Comparison of ENCODE assay signal across 8 cellular contexts in the genomic region with DNA sequence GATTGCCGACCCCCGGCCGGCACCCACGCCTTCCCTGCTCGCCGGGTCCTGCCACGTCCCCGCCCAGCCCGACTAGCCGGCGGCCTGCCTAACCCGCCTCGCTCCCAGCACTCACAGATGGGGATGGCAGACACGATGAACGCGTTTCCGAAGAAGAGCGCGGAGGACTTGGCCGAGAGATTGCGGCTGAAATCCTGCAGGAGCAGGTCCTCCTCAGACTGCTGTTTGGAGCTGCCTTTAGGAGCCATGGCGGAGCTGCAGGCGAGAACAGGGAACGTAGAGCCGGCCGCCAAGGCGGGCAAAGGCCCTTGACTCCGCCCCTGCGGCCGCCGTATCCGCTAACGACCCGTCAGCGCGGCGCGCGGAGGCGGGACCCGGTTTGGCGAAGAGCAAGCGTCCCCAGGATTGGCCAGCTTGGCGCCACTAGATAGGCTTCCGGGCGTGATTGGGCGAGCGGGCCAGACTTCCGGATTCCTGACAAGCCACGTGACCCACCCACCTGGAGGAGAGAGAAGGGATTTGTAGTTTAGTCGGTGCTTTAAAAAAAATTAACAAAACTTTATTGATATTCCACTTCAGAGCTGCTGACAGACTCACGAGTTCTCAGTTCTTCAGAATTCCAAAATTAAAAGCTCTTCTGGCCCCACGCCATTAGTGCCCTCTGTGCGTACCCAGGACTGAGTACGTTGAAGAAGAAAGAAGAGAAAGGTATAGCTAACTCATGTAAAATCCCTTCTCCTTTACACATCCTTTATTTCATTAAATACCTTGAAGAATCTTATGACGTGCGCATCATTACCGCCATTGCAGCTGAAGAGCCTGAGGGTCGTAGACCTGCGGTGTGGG. TPM values are rescaled to one million over a fixed set of nuclear protein-coding genes. Genes with fewer than 3 reads are reported as not detected.
DNase-seq lines count a peak whose midpoint lies in the region; ATAC-seq and TF ChIP-seq lines count a peak whose summit lies in the region.

A gene (minus strand): TSS at position 276 of the 846 bp plus-strand sequence. CDS start 28 bp downstream, at position 248.

- no peaks in the 10 kb centered on the region for H3K79me1 ChIP-seq in H9 (ENCODE audit: insufficient read depth, low read depth, low read length, poor library complexity, severe bottlenecking)

- H3K9me3 Mint-ChIP-seq in H9: no peaks in the 10 kb centered on the region
- H3K9me3 Mint-ChIP-seq in natural killer cell treated with Interleukin-12 subunit alpha and Interleukin-12 subunit beta and Interleukin-15 and Interleukin-18, amount 100 ng/mL, for 72 hours: no peaks in the 10 kb centered on the region

- peak within 1 kb of the TSS; percentile 96 to 98 for H3K4me3 Mint-ChIP-seq in H9
- H3K4me3 Mint-ChIP-seq in natural killer cell treated with Interleukin-12 subunit alpha and Interleukin-12 subunit beta and Interleukin-15 and Interleukin-18, amount 100 ng/mL, for 72 hours: peak within 1 kb of the TSS; percentile 81

- no peak within 1 kb of the TSS for H2BK20ac ChIP-seq in H9 (ENCODE audit: low read depth, low read length, poor library complexity, severe bottlenecking)

- peak within 1 kb of the TSS; percentile 94 for H3K4me3 ChIP-seq in MG63
- H3K4me3 ChIP-seq in fibroblast of pulmonary artery (replicated peaks; ENCODE audit: low read depth, low read length): peak within 1 kb of the TSS; percentile 81

- H3K9me3 ChIP-seq in H9 (ENCODE audit: control insufficient read depth, low read depth, low read length) (no peaks in the 10 kb centered on the region), MG63 (no peaks in the 10 kb centered on the region)

- H2BK15ac ChIP-seq in H9 (ENCODE audit: low read depth, low read length): no peak within 1 kb of the TSS; the same call in 1 of the 2 replicates

- H2BK120ac ChIP-seq in H9 (ENCODE audit: low read depth, low read length, poor library complexity, severe bottlenecking): no peak within 1 kb of the TSS

- H4K5ac ChIP-seq in H9 (ENCODE audit: insufficient read length, low read depth, low read length): peak within 1 kb of the TSS; percentile 79

- H4K91ac ChIP-seq in H9 (ENCODE audit: insufficient read length, low read depth, low read length): no peak within 1 kb of the TSS

- H3K36me3 ChIP-seq in MG63: peaks cover 45% of the 10 kb centered on the region

- peak within 1 kb of the TSS; percentile 47 for H3K56ac ChIP-seq in H9 (ENCODE audit: insufficient read length, low read depth, low read length)

- H3K4me1 Mint-ChIP-seq in H9: peaks cover 22% of the 10 kb centered on the region in 2 experiments
- H3K4me1 Mint-ChIP-seq in natural killer cell treated with Interleukin-12 subunit alpha and Interleukin-12 subunit beta and Interleukin-15 and Interleukin-18, amount 100 ng/mL, for 72 hours (ENCODE audit: low read depth in 2 of 2): peaks cover 41 to 44% of the 10 kb centered on the region in 2 donors

- peaks cover 9% of the 10 kb centered on the region for H3K23me2 ChIP-seq in H9 (ENCODE audit: insufficient read length, low read depth, low read length, poor library complexity, severe bottlenecking)

- H3K4ac ChIP-seq in H9 (ENCODE audit: low read depth, low read length): no peak within 1 kb of the TSS

- H4K20me1 ChIP-seq in H9 (ENCODE audit: control insufficient read depth, insufficient read depth, insufficient read length): no peaks in the 10 kb centered on the region

- peak within 1 kb of the TSS; percentile 0 for H3K27ac ChIP-seq in H9 (ENCODE audit: insufficient read length, low read depth, low read length)

- H3K23ac ChIP-seq in H9 (ENCODE audit: insufficient read length, low read depth, low read length): no peak within 1 kb of the TSS

- no peaks in the 10 kb centered on the region for H3K27me3 Mint-ChIP-seq in H9 (ENCODE audit: low read depth)
- no peaks in the 10 kb centered on the region for H3K27me3 Mint-ChIP-seq in natural killer cell treated with Interleukin-12 subunit alpha and Interleukin-12 subunit beta and Interleukin-15 and Interleukin-18, amount 100 ng/mL, for 72 hours

- H3K27me3 ChIP-seq in H9 (ENCODE audit: insufficient read depth, low read length) (no peaks in the 10 kb centered on the region), MG63 (no peaks in the 10 kb centered on the region)

- H2BK5ac ChIP-seq in H9 (ENCODE audit: insufficient read length, low read length): peak within 1 kb of the TSS; percentile 82

- peak; percentile 100 for ATAC-seq in natural killer cell treated with Interleukin-12 subunit alpha and Interleukin-12 subunit beta and Interleukin-15 and Interleukin-18, amount 100 ng/mL, for 72 hours
- peak; percentile 100 for ATAC-seq in stimulated activated naive CD8-positive, alpha-beta T cell treated with anti-CD3 and anti-CD28 coated beads, Interleukin-15, Interleukin-2, amounts not matched to agents 100 U/mL and 50 U/mL, for 24 hours

- H3K36me3 Mint-ChIP-seq in H9 (ENCODE audit: insufficient read depth in 1 of 3, low read depth in 3 of 3): peaks cover 26 to 33% (median 32%) of the 10 kb centered on the region in 3 experiments; a peak in 6 of 7 replicates
- peaks cover 28% of the 10 kb centered on the region for H3K36me3 Mint-ChIP-seq in natural killer cell treated with Interleukin-12 subunit alpha and Interleukin-12 subunit beta and Interleukin-15 and Interleukin-18, amount 100 ng/mL, for 72 hours

- WGBS in H9 (ENCODE audit: extremely low coverage, insufficient read length, low lambda C conversion rate): no CpG with 5 or more reads among the region's 60 CpGs

- peak within 1 kb of the TSS; percentile 99 for H3K14ac ChIP-seq in H9 (ENCODE audit: insufficient read depth, low read length)

- peak within 1 kb of the TSS; percentile 97 to 99 (median 98) for H3K27ac Mint-ChIP-seq in H9
- peak within 1 kb of the TSS; percentile 76 to 92 for H3K27ac Mint-ChIP-seq in natural killer cell treated with Interleukin-12 subunit alpha and Interleukin-12 subunit beta and Interleukin-15 and Interleukin-18, amount 100 ng/mL, for 72 hours

- peak within 1 kb of the TSS; percentile 99 for H2AFZ ChIP-seq in H9 (ENCODE audit: low read length)

- H2AK5ac ChIP-seq in H9 (ENCODE audit: insufficient read length, low read length): no peak within 1 kb of the TSS

- H2BK12ac ChIP-seq in H9 (ENCODE audit: insufficient read length, low read depth, low read length): no peak within 1 kb of the TSS

- TF ChIP-seq CTCF in H9 (conservative IDR thresholded peaks at IDR 0.05): peak; percentile 33; the same call in 2 of the 3 replicates
- TF ChIP-seq CTCF in fibroblast of pulmonary artery (IDR thresholded peaks at IDR 0.05; ENCODE audit: low read length, missing control alignments): no peak

- H3K79me2 ChIP-seq in H9 (ENCODE audit: insufficient read depth, low read length): peaks cover 26% of the 10 kb centered on the region; the same call in 1 of the 2 replicates

- H4K8ac ChIP-seq in H9 (replicated peaks; ENCODE audit: insufficient read length, low read depth, low read length): no peak within 1 kb of the TSS

- H3K9ac ChIP-seq in H9 (ENCODE audit: extremely low read depth, insufficient read length, low read length): peak within 1 kb of the TSS; percentile 100

- no peak within 1 kb of the TSS for H3T11ph ChIP-seq in H9 (ENCODE audit: low read length)

- H3K4me2 ChIP-seq in H9 (ENCODE audit: insufficient read depth, insufficient read length, low read length): peak within 1 kb of the TSS; percentile 99

- DNase-seq in ELR (ENCODE audit: low read depth) (peak; percentile 100), H9 (peak; percentile 99), MG63 (peak; percentile 99), SHP77 treated with DMSO at 0.1 percent for 48 hours (lab: John Stamatoyannopoulos, UW) (peak; percentile 97), fibroblast of pulmonary artery (ENCODE audit: low read depth) (peak; percentile 100)
- peak; percentile 100 for DNase-seq in activated effector memory CD4-positive, alpha-beta T cell treated with anti-CD3 and anti-CD28 coated beads, Interleukin-2, amount 50 U/mL, for 16 hours
- peak; percentile 99 for DNase-seq in natural killer cell treated with Interleukin-12 subunit alpha and Interleukin-12 subunit beta and Interleukin-15 and Interleukin-18, amount 100 ng/mL, for 72 hours (ENCODE audit: low spot score)
- DNase-seq in stimulated activated naive CD8-positive, alpha-beta T cell treated with anti-CD3 and anti-CD28 coated beads, Interleukin-15, Interleukin-2, amounts not matched to agents 100 U/mL and 50 U/mL, for 24 hours: peak; percentile 99

- H3K4me1 ChIP-seq in H9 (ENCODE audit: insufficient read depth, low read length): no peaks in the 10 kb centered on the region

- peak within 1 kb of the TSS; percentile 93 for H3K18ac ChIP-seq in H9 (ENCODE audit: insufficient read length, low read depth, low read length)

RNA-seq across cellular contexts. Expression of the gene that starts here (rescaled TPM):
- 176 and 177 TPM in 2 replicates for total RNA-seq in H9 (2021)
- 191 and 261 TPM in 2 replicates for total RNA-seq in MG63 (2014; rRNA removed; shearing (Covaris generic); ENCODE audit: low replicate concordance)
- total RNA-seq in natural killer cell treated with Interleukin-12 subunit alpha and Interleukin-12 subunit beta and Interleukin-15 and Interleukin-18, amount 100 ng/mL, for 72 hours: 100 to 1,000 TPM; 119 to 183 TPM

Comparison
In these comparisons a context has a peak if more than half of its experiments do, and no peak if none do; other contexts are left out.
1. Peak in every context shown above with its lines: DNase-seq, ATAC-seq, H3K4me3 ChIP-seq and H3K27ac ChIP-seq.